Comparison of ENCODE assay signal across 1 cellular context in genomic region chr16:67346328-67346727, GRCh38.
TF ChIP-seq lines count a peak whose summit lies in the region.

No MANE protein-coding gene starts in this region.

TF ChIP-seq in HepG2, 621 proteins besides CTCF, POLR2A, EP300 and RAD21:
- TF ChIP-seq SOX5 (CRISPR knock-in tag; IDR thresholded peaks at IDR 0.05; ENCODE audit: borderline replicate concordance) = 0 out of 2 replicates have a peak, but pooled peaks have one; percentile 11
- 0 out of 2 replicates have a peak, but pooled peaks have one; percentile 25 for TF ChIP-seq NR2F6 (IDR thresholded peaks at IDR 0.05)
- no peak for TF ChIP-seq NR2F6 (CRISPR knock-in tag; IDR thresholded peaks at IDR 0.05)
- TF ChIP-seq ZSCAN25 (CRISPR knock-in tag; IDR thresholded peaks at IDR 0.05) = no peak
TF ChIP-seq in HepG2: peak in this region for 2.
